ENCODE assay signal across 12 cellular contexts in the genomic region with DNA sequence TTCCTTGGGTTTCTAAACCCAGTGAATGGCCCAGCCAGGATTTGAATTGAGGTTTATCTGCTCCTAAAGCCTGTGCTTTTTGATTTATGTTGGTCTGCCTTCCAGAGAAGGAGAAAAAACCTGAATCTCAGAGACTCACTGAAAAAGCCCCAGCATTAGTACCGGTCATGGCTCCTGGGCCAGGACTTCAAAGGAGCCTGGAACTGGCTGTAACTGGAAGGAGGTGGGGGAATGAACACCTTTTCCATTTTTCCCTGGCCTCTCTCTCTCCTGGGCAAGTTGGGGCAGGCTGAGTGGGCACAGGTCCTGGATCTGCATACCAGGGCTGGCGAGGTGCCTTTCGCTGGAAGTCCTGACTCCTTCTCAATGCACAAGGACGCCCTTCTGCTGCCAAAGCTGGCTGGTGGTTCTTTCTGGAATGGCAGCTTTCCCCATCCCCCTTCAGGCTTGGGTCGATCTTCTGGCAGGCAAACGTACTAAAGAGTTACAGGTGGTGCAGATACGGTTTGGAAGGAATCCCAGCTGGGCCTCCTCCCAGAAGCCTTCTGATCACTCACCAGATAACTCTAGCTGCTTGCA.
A peak's percentile ranks its signal among the peaks of the same experiment; 100 is the strongest.
DNase-seq lines count a peak whose midpoint lies in the region; ATAC-seq and TF ChIP-seq lines count a peak whose summit lies in the region.
"Had no signal": no experiment of that assay in that cellular context is flagged by ENCODE, and none has a peak within 500 bp of the region (broad histone marks: within the 10 kb centered on the region; RNA-seq: fewer than 3 reads in every experiment).

No MANE protein-coding gene starts in this region.

- H3K27me3 ChIP-seq in breast epithelium (no peaks in the 10 kb centered on the region), lower lobe of right lung (ENCODE audit: low read depth) (no peaks in the 10 kb centered on the region)

- DNase-seq in M059J (ENCODE audit: low read depth) (peak; percentile 82), breast epithelium (ENCODE audit: low spot score in 2 of 2) (peak; percentile 74 to 96), lower lobe of right lung (peak; percentile 68), NOMO-1 (lab: John Stamatoyannopoulos, UW; ENCODE audit: unreplicated experiment in 2 of 2) (no peak), DMS153 treated with DMSO at 0.1 percent for 48 hours (lab: John Stamatoyannopoulos, UW; ENCODE audit: unreplicated experiment) (no peak)
- DNase-seq: activated CD4-positive, alpha-beta T cell treated with anti-CD3 and anti-CD28 coated beads for 48 hours; activated naive CD4-positive, alpha-beta T cell; GF-D8; naive thymus-derived CD8-positive, alpha-beta T cell had no signal

- H3K4me1 ChIP-seq in breast epithelium (no peaks in the 10 kb centered on the region), lower lobe of right lung (no peaks in the 10 kb centered on the region)

- TF ChIP-seq CTCF in 22Rv1 (IDR thresholded peaks at IDR 0.05), result no peak
- peak in 2 of 3 donors; percentile 72 to 81 for TF ChIP-seq CTCF in breast epithelium (IDR thresholded peaks at IDR 0.05)
- no peak for TF ChIP-seq CTCF in lower lobe of right lung (IDR thresholded peaks at IDR 0.05)

- TF ChIP-seq POLR2A in breast epithelium (IDR thresholded peaks at IDR 0.05), result no peak

- no peaks in the 10 kb centered on the region for H3K36me3 ChIP-seq in breast epithelium
- no peaks in the 10 kb centered on the region for H3K36me3 ChIP-seq in lower lobe of right lung

- intact Hi-C loops in breast epithelium (cut with DNase I; ENCODE audit: low total_unique reads) (no loop called here), lower lobe of right lung (cut with DNase I) (no loop called here)

- H3K4me3 ChIP-seq in breast epithelium (peak overlapping the region in 2 of 3 donors; percentile 1 to 15), lower lobe of right lung (no peak overlapping the region)

- no peaks in the 10 kb centered on the region for H3K9me3 ChIP-seq in breast epithelium
- H3K9me3 ChIP-seq in lower lobe of right lung, result no peaks in the 10 kb centered on the region

- H3K27ac ChIP-seq in 22Rv1, result peak overlapping the region; percentile 41
- peak overlapping the region; percentile 56 for H3K27ac ChIP-seq in breast epithelium
- H3K27ac ChIP-seq in lower lobe of right lung, result no peak overlapping the region

- peak; percentile 66 to 67 for ATAC-seq in lower lobe of right lung
- ATAC-seq in HG02610 (IDR thresholded peaks at IDR 0.05; ENCODE audit: unreplicated experiment), result no peak
- no peak for ATAC-seq in HG03565 (IDR thresholded peaks at IDR 0.05; ENCODE audit: unreplicated experiment)
- ATAC-seq: naive thymus-derived CD8-positive, alpha-beta T cell had no signal

Comparison
In these comparisons a context has a peak if more than half of its experiments do, and no peak if none do; other contexts are left out.
1. CTCF ChIP-seq: peak in breast epithelium (2 of 3); none in 22Rv1 (single experiment) and lower lobe of right lung (single experiment).
2. DNase-seq: peak in M059J (single experiment), breast epithelium (2 of 2) and lower lobe of right lung (single experiment); none in NOMO-1 (0 of 2) and DMS153 treated with DMSO at 0.1 percent for 48 hours (single experiment).
3. ATAC-seq: peak in lower lobe of right lung (2 of 2); none in HG02610 (single experiment) and HG03565 (single experiment).